ENCODE assay signal across 30 cellular contexts in the genomic region with DNA sequence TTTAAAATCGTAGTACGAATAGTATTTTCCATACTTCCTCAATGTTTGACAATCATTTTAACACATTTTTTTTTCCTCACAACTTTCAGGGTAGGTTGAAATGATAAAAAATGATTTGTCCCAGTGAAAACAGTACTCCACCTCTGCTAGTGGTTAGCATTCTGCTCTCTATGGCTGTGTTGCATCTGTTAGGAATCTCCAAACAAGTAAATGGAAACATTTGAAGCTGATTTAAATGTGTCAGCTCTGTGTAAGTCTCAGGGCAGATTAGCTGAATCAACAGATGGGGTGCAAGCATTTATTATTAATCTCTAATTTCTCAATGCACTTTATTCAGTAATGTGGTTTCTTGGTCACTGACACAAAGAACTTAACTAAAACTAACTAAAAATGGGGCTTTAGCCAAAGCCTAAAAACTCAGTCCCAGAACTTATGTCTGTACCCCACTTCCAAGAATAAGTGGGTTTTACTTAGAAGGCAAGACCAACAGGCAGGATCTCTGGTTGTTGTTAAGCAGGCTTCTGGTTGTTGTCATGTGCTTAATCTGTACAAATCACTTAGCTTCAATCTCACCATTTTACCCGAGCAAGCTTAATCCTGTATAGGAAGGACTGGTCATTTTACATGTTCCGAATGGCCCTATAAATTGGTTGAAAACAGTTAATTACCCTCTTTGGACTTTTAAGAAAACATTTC.
DNase-seq lines count a peak whose midpoint lies in the region; ATAC-seq and TF ChIP-seq lines count a peak whose summit lies in the region.
"Had no signal": no experiment of that assay in that cellular context is flagged by ENCODE, and none has a peak within 500 bp of the region (broad histone marks: within the 10 kb centered on the region; RNA-seq: fewer than 3 reads in every experiment).

No MANE protein-coding gene starts in this region.

- H3K4me3 ChIP-seq in GM23248 (no peak overlapping the region), WERI-Rb-1 (ENCODE audit: low read depth, low read length) (no peak overlapping the region), osteoblast (ENCODE audit: insufficient read depth, low read length) (no peak overlapping the region), Caco-2 (ENCODE audit: low read depth, low read length) (no peak overlapping the region)
- H3K4me3 ChIP-seq: BLaER1 treated with 17β-estradiol and CSF1 and Interleukin-3, amounts not matched to agents 10 nM and 100 nM; lower lobe of right lung; spleen; stomach; vagina had no signal

- H3K4me1 ChIP-seq in GM23248 (ENCODE audit: insufficient read depth): peaks cover 47% of the 10 kb centered on the region
- H3K4me1 ChIP-seq in osteoblast (ENCODE audit: insufficient read depth, low read length): peaks cover 35% of the 10 kb centered on the region
- H3K4me1 ChIP-seq in Caco-2: no peaks in the 10 kb centered on the region
- H3K4me1 ChIP-seq: BLaER1 treated with 17β-estradiol and CSF1 and Interleukin-3, amounts not matched to agents 10 nM and 100 nM; spleen; stomach had no signal

- no TSS peak for BruUV-seq in Caco-2 (replicated peaks; lab: Mats Ljungman, UMichigan)

- intact Hi-C loops in Caco-2 (cut with micrococcal nuclease; ENCODE audit: unreplicated experiment): no loop called here
- intact Hi-C loops in activated CD8-positive, alpha-beta T cell treated with anti-CD3 and anti-CD28 coated beads for 36 hours (cut with micrococcal nuclease): no loop called here

- H3K9me3 Mint-ChIP-seq in Caco-2 (ENCODE audit: unreplicated experiment): no peaks in the 10 kb centered on the region
- no peaks in the 10 kb centered on the region for H3K9me3 Mint-ChIP-seq in activated CD8-positive, alpha-beta T cell treated with anti-CD3 and anti-CD28 coated beads for 36 hours
- H3K9me3 Mint-ChIP-seq: activated naive CD8-positive, alpha-beta T cell treated with anti-CD3 and anti-CD28 coated beads, Interleukin-2, amount 10 ng/mL, durations not matched to agents 7 days and 5 days; activated T-cell treated with anti-CD3 and anti-CD28 coated beads, Interleukin-2, amount 50 U/mL, for 24 hours; natural killer cell treated with Interleukin-12 subunit alpha and Interleukin-12 subunit beta and Interleukin-15 and Interleukin-18, amount 100 ng/mL, for 72 hours had no signal

- CTCF ChIA-PET in Caco-2 (lab: Charles Lee): no interaction called here
- CTCF ChIA-PET in activated CD8-positive, alpha-beta T cell treated with anti-CD3 and anti-CD28 coated beads for 36 hours (lab: Charles Lee): no interaction called here

- H3K36me3 Mint-ChIP-seq in Caco-2 (ENCODE audit: insufficient read depth, unreplicated experiment): no peaks in the 10 kb centered on the region
- H3K36me3 Mint-ChIP-seq in activated CD8-positive, alpha-beta T cell treated with anti-CD3 and anti-CD28 coated beads for 36 hours (ENCODE audit: low read depth): no peaks in the 10 kb centered on the region
- H3K36me3 Mint-ChIP-seq: activated naive CD8-positive, alpha-beta T cell treated with anti-CD3 and anti-CD28 coated beads, Interleukin-2, amount 10 ng/mL, durations not matched to agents 7 days and 5 days; natural killer cell treated with Interleukin-12 subunit alpha and Interleukin-12 subunit beta and Interleukin-15 and Interleukin-18, amount 100 ng/mL, for 72 hours had no signal

- H3K9me3 ChIP-seq in GM23248 (ENCODE audit: low read depth) (no peaks in the 10 kb centered on the region), WERI-Rb-1 (ENCODE audit: severe bottlenecking) (no peaks in the 10 kb centered on the region), osteoblast (ENCODE audit: low read depth, low read length) (no peaks in the 10 kb centered on the region), Caco-2 (no peaks in the 10 kb centered on the region)
- H3K9me3 ChIP-seq: BLaER1 treated with 17β-estradiol and CSF1 and Interleukin-3, amounts not matched to agents 10 nM and 100 nM; lower lobe of right lung; spleen; stomach; vagina had no signal

- no peaks in the 10 kb centered on the region for H4K20me1 ChIP-seq in GM23248 (ENCODE audit: insufficient read depth)
- no peaks in the 10 kb centered on the region for H4K20me1 ChIP-seq in osteoblast (ENCODE audit: insufficient read depth, low read length)
- H4K20me1 ChIP-seq: BLaER1 treated with 17β-estradiol and CSF1 and Interleukin-3, amounts not matched to agents 10 nM and 100 nM had no signal

- no peak overlapping the region for H3K27ac Mint-ChIP-seq in Caco-2 (ENCODE audit: unreplicated experiment)
- no peak overlapping the region for H3K27ac Mint-ChIP-seq in activated CD8-positive, alpha-beta T cell treated with anti-CD3 and anti-CD28 coated beads for 36 hours
- H3K27ac Mint-ChIP-seq: activated naive CD8-positive, alpha-beta T cell treated with anti-CD3 and anti-CD28 coated beads, Interleukin-2, amount 10 ng/mL, durations not matched to agents 7 days and 5 days; activated T-cell treated with anti-CD3 and anti-CD28 coated beads, Interleukin-2, amount 50 U/mL, for 24 hours; natural killer cell treated with Interleukin-12 subunit alpha and Interleukin-12 subunit beta and Interleukin-15 and Interleukin-18, amount 100 ng/mL, for 72 hours had no signal

- 50 to 63% methylated on average over 4 of the region's 4 CpGs for WGBS in GM23248 (ENCODE audit: low coverage in 1 of 2, low lambda C conversion rate in 2 of 2, missing lambda C conversion rate in 2 of 2), 2 experiments

- H3K79me2 ChIP-seq in GM23248 (ENCODE audit: insufficient read depth) (peaks cover 54% of the 10 kb centered on the region), osteoblast (ENCODE audit: insufficient read depth, low read length) (no peaks in the 10 kb centered on the region)

- no peaks in the 10 kb centered on the region for H3K9me2 ChIP-seq in GM23248 (ENCODE audit: insufficient read depth)

- TF ChIP-seq CTCF in WERI-Rb-1 (IDR thresholded peaks at IDR 0.05; ENCODE audit: low read depth, low read length): no peak
- no peak for TF ChIP-seq CTCF in osteoblast (IDR thresholded peaks at IDR 0.05; ENCODE audit: extremely low read depth, low read depth, low read length)
- TF ChIP-seq CTCF in Caco-2 (IDR thresholded peaks at IDR 0.05; ENCODE audit: insufficient read depth in 1 of 2, low read depth in 1 of 2, low read length in 1 of 2, severe bottlenecking in 1 of 2, unreplicated experiment in 1 of 2): no peak
- no peak for TF ChIP-seq CTCF in activated CD8-positive, alpha-beta T cell treated with anti-CD3 and anti-CD28 coated beads for 36 hours (IDR thresholded peaks at IDR 0.05)

- H3K4me1 Mint-ChIP-seq in Caco-2 (ENCODE audit: low read depth, unreplicated experiment): no peaks in the 10 kb centered on the region
- H3K4me1 Mint-ChIP-seq in activated CD8-positive, alpha-beta T cell treated with anti-CD3 and anti-CD28 coated beads for 36 hours (ENCODE audit: low read depth): no peaks in the 10 kb centered on the region
- H3K4me1 Mint-ChIP-seq: activated naive CD8-positive, alpha-beta T cell treated with anti-CD3 and anti-CD28 coated beads, Interleukin-2, amount 10 ng/mL, durations not matched to agents 7 days and 5 days had no signal

- H3K27ac ChIP-seq in GM23248 (peak overlapping the region; percentile 50), WERI-Rb-1 (peak overlapping the region; percentile 78), osteoblast (ENCODE audit: low read depth, low read length) (peak overlapping the region; percentile 19)
- H3K27ac ChIP-seq: BLaER1 treated with 17β-estradiol and CSF1 and Interleukin-3, amounts not matched to agents 10 nM and 100 nM; lower lobe of right lung; spleen; stomach; vagina had no signal

- H3K9ac ChIP-seq in GM23248: no peak overlapping the region
- H3K9ac ChIP-seq: BLaER1 treated with 17β-estradiol and CSF1 and Interleukin-3, amounts not matched to agents 10 nM and 100 nM had no signal

- H3K36me3 ChIP-seq in GM23248 (ENCODE audit: low read depth) (peaks cover 59% of the 10 kb centered on the region), WERI-Rb-1 (no peaks in the 10 kb centered on the region), osteoblast (ENCODE audit: insufficient read depth, low read length) (peaks cover 45% of the 10 kb centered on the region), Caco-2 (ENCODE audit: control insufficient read depth, insufficient read depth, low read length) (no peaks in the 10 kb centered on the region)
- H3K36me3 ChIP-seq: BLaER1 treated with 17β-estradiol and CSF1 and Interleukin-3, amounts not matched to agents 10 nM and 100 nM; spleen; stomach had no signal

- peak; percentile 21 for DNase-seq in AG08395 (ENCODE audit: low spot score)
- peak; percentile 48 for DNase-seq in GM23248
- DNase-seq in WERI-Rb-1: no peak
- DNase-seq in osteoblast (ENCODE audit: insufficient read length, low spot score, missing footprints): no peak
- DNase-seq in Caco-2: no peak
- DNase-seq in activated T-cell treated with anti-CD3 and anti-CD28 coated beads for 4 hours: no peak
- DNase-seq in activated CD8-positive, alpha-beta T cell treated with anti-CD3 and anti-CD28 coated beads for 36 hours: no peak
- DNase-seq: activated CD4-positive, alpha-beta T cell treated with anti-CD3 and anti-CD28 coated beads for 48 hours; activated CD8-positive, alpha-beta memory T cell treated with anti-CD3 and anti-CD28 coated beads for 24 hours; activated effector memory CD4-positive, alpha-beta T cell treated with anti-CD3 and anti-CD28 coated beads, Interleukin-2, amount 50 U/mL, for 16 hours; activated naive CD8-positive, alpha-beta T cell treated with anti-CD3 and anti-CD28 coated beads, Interleukin-2, amount 10 ng/mL, durations not matched to agents 7 days and 5 days; activated T-cell treated with anti-CD3 and anti-CD28 coated beads, Interleukin-2, amount 50 U/mL, for 24 hours; Calu3; central memory CD4-positive, alpha-beta T cell; GOT3; head of caudate nucleus; kidney; lower lobe of right lung; NCI-H146; NCI-H2107; NCI-H345; spleen; stimulated activated CD4-positive, alpha-beta T cell treated with anti-CD3 and anti-CD28 coated beads, Interleukin-2, amount 100 ng/mL, for 24 hours; stimulated activated CD8-positive, alpha-beta memory T cell treated with anti-CD3 and anti-CD28 coated beads, Interleukin-4, amount 100 ng/mL, for 48 hours; stomach; T1000 had no signal

- H3K27me3 Mint-ChIP-seq in Caco-2 (ENCODE audit: insufficient read depth, unreplicated experiment): peaks cover 4% of the 10 kb centered on the region
- H3K27me3 Mint-ChIP-seq in activated CD8-positive, alpha-beta T cell treated with anti-CD3 and anti-CD28 coated beads for 36 hours: peaks cover 21% of the 10 kb centered on the region

- H3K4me2 ChIP-seq in GM23248 (ENCODE audit: unreplicated experiment): peak overlapping the region; percentile 15
- no peak overlapping the region for H3K4me2 ChIP-seq in osteoblast (ENCODE audit: insufficient read depth, low read length)
- H3K4me2 ChIP-seq: BLaER1 treated with 17β-estradiol and CSF1 and Interleukin-3, amounts not matched to agents 10 nM and 100 nM had no signal

- in situ Hi-C loops in GM23248 (cut with MboI): no loop called here

- POLR2A ChIA-PET in Caco-2 (lab: Charles Lee): no interaction called here
- POLR2A ChIA-PET in activated CD8-positive, alpha-beta T cell treated with anti-CD3 and anti-CD28 coated beads for 36 hours (lab: Charles Lee): no interaction called here

- ATAC-seq in GM21390 (IDR thresholded peaks at IDR 0.05; ENCODE audit: unreplicated experiment): no peak
- no peak for ATAC-seq in activated CD8-positive, alpha-beta T cell treated with anti-CD3 and anti-CD28 coated beads for 36 hours
- ATAC-seq: lower lobe of right lung; natural killer cell treated with Interleukin-12 subunit alpha and Interleukin-12 subunit beta and Interleukin-15 and Interleukin-18, amount 100 ng/mL, for 72 hours had no signal

- H2AFZ ChIP-seq in GM23248 (no peak overlapping the region), osteoblast (ENCODE audit: low read length) (no peak overlapping the region)

- H3K4me3 Mint-ChIP-seq in Caco-2 (ENCODE audit: unreplicated experiment): no peak overlapping the region
- H3K4me3 Mint-ChIP-seq in activated CD8-positive, alpha-beta T cell treated with anti-CD3 and anti-CD28 coated beads for 36 hours: no peak overlapping the region
- H3K4me3 Mint-ChIP-seq: activated naive CD8-positive, alpha-beta T cell treated with anti-CD3 and anti-CD28 coated beads, Interleukin-2, amount 10 ng/mL, durations not matched to agents 7 days and 5 days; activated T-cell treated with anti-CD3 and anti-CD28 coated beads, Interleukin-2, amount 50 U/mL, for 24 hours; natural killer cell treated with Interleukin-12 subunit alpha and Interleukin-12 subunit beta and Interleukin-15 and Interleukin-18, amount 100 ng/mL, for 72 hours had no signal

- H3K27me3 ChIP-seq in GM23248 (replicated peaks; ENCODE audit: insufficient read depth) (no peaks in the 10 kb centered on the region), WERI-Rb-1 (ENCODE audit: insufficient read depth, low read depth, severe bottlenecking) (no peaks in the 10 kb centered on the region), osteoblast (ENCODE audit: insufficient read depth, low read length) (no peaks in the 10 kb centered on the region), Caco-2 (replicated peaks; ENCODE audit: control insufficient read depth, insufficient read depth, low read length) (no peaks in the 10 kb centered on the region)
- H3K27me3 ChIP-seq: BLaER1 treated with 17β-estradiol and CSF1 and Interleukin-3, amounts not matched to agents 10 nM and 100 nM; stomach; vagina had no signal

- peaks cover 78% of the 10 kb centered on the region for H3F3A ChIP-seq in GM23248 (ENCODE audit: insufficient read depth)

Comparison
In these comparisons a context has a peak if more than half of its experiments do, and no peak if none do; other contexts are left out.
1. DNase-seq: peak in AG08395 (single experiment) and GM23248 (single experiment); none in WERI-Rb-1 (single experiment), osteoblast (single experiment), Caco-2 (0 of 2), activated T-cell treated with anti-CD3 and anti-CD28 coated beads for 4 hours (single experiment) and activated CD8-positive, alpha-beta T cell treated with anti-CD3 and anti-CD28 coated beads for 36 hours (single experiment).
2. H3K27ac ChIP-seq: peak in every context shown above with its lines; median percentile 78 in WERI-Rb-1; 50 in GM23248; 19 in osteoblast.